ENCODE assay signal across 24 cellular contexts in the genomic region with DNA sequence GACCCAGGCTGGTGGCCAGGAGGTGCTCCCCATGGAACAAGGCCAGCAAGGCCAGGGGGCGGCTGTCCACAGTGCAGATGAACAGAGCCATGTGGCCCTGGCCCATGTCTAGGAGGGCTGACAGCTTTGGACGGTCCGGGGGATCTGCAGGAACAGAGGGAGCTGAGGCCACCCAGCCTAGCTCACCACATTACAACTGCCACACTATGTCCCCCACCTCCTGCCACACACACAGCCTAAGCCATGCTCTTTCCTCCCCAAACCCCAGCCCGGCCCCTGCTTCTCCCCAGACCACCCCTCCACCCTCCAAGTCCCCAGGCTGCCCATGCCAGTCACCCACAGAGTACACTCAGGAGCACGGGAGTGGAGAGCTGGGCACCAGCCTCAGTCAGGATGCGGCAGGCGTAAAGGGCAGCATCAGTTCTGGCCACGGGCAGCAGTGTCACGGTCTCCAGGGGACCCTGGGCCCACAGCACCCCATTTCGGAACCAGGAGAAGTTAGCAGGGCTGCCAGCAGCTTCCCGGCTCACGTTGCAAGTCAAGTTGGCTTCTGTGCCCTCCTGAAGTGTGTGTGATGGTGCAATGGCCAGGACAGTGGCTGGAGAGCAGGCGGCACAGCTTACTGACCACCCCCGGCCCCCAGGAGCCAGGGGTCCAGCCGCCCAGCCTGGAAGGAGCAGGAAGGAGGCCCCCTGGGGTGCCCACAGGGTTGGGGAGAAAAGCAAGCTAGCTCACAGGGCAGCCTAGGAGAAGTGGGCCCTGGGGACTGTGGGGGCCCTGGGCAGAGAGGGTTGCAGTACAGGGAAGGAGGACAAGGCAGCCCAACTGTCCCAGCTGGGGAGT. TPM values are rescaled to one million over a fixed set of nuclear protein-coding genes. Genes with fewer than 3 reads are reported as not detected.
DNase-seq lines count a peak whose midpoint lies in the region; FAIRE-seq and TF ChIP-seq lines count a peak whose summit lies in the region.
"Had no signal": no experiment of that assay in that cellular context is flagged by ENCODE, and none has a peak within 500 bp of the region (broad histone marks: within the 10 kb centered on the region; RNA-seq: fewer than 3 reads in every experiment).

No MANE protein-coding gene starts in this region.

- H3K9me3 Mint-ChIP-seq in H9 = peaks cover 3% of the 10 kb centered on the region in 2 experiments; a peak in 3 of 5 replicates
- no peaks in the 10 kb centered on the region for H3K9me3 Mint-ChIP-seq in osteocyte (ENCODE audit: unreplicated experiment)
- H3K9me3 Mint-ChIP-seq: CD4-positive, CD25-positive, alpha-beta regulatory T cell; HFFc6 had no signal

- H2BK15ac ChIP-seq in H9 (ENCODE audit: low read depth, low read length) = no peak overlapping the region
- H2BK15ac ChIP-seq in neuronal stem cell (ENCODE audit: low read length) = no peak overlapping the region

- H3K4me1 ChIP-seq in H9 (ENCODE audit: insufficient read depth, low read length) (no peaks in the 10 kb centered on the region), kidney (ENCODE audit: control insufficient read depth in 1 of 2, insufficient read depth in 1 of 2, low read depth in 1 of 2, low read length in 2 of 2) (no peaks in the 10 kb centered on the region), neuronal stem cell (ENCODE audit: control insufficient read depth in 2 of 2, insufficient read depth in 1 of 2, low read depth in 1 of 2, low read length in 2 of 2) (no peaks in the 10 kb centered on the region), PC-9 (replicated peaks; ENCODE audit: insufficient read depth) (no peaks in the 10 kb centered on the region)
- H3K4me1 ChIP-seq: Caco-2, HAP-1 had no signal

- H2AK5ac ChIP-seq in H9 (ENCODE audit: insufficient read length, low read length) (no peak overlapping the region), neuronal stem cell (ENCODE audit: low read depth, low read length) (peak overlapping the region; percentile 94)

- H3T11ph ChIP-seq in H9 (ENCODE audit: low read length) = no peak overlapping the region

- no peak overlapping the region for H3K4ac ChIP-seq in H9 (ENCODE audit: low read depth, low read length)
- H3K4ac ChIP-seq in neuronal stem cell (ENCODE audit: low read length) = no peak overlapping the region

- no peaks in the 10 kb centered on the region for H3K27me3 ChIP-seq in H7 (ENCODE audit: control insufficient read depth, insufficient read depth, low read length)
- H3K27me3 ChIP-seq in H9 (ENCODE audit: insufficient read depth, low read length) = no peaks in the 10 kb centered on the region
- peaks cover 0 to 6% (median 0%) of the 10 kb centered on the region in 3 experiments for H3K27me3 ChIP-seq in neuronal stem cell (ENCODE audit: control insufficient read depth in 3 of 3, insufficient read depth in 3 of 3, low read depth in 1 of 3, low read length in 3 of 3)
- peaks cover 21% of the 10 kb centered on the region; the same call in 1 of the 2 replicates for H3K27me3 ChIP-seq in PC-9 (ENCODE audit: insufficient read depth, low read depth)

- CTCF ChIA-PET in PC-9 (lab: Charles Lee) = interaction anchor here (0.6 to 1.0 kb wide), 2 partner anchors 14 to 30 kb away, joined by 4 to 6 read pairs; no protein-coding TSS in a partner anchor

- H3K9ac ChIP-seq in H9 (ENCODE audit: extremely low read depth, insufficient read length, low read length) (no peak overlapping the region), kidney (ENCODE audit: low read length in 2 of 2) (no peak overlapping the region), neuronal stem cell (ENCODE audit: low read depth, low read length, poor library complexity) (no peak overlapping the region)
- H3K9ac ChIP-seq: GM23248 had no signal

- H3K27ac Mint-ChIP-seq in H9 (no peak overlapping the region), osteocyte (ENCODE audit: unreplicated experiment) (no peak overlapping the region)
- H3K27ac Mint-ChIP-seq: CD4-positive, CD25-positive, alpha-beta regulatory T cell; CD8-positive, alpha-beta T cell; HFFc6 had no signal

- H3K56ac ChIP-seq in H9 (ENCODE audit: insufficient read length, low read depth, low read length) = no peak overlapping the region

- H3K27me3 Mint-ChIP-seq in H9 (ENCODE audit: low read depth) = no peaks in the 10 kb centered on the region
- H3K27me3 Mint-ChIP-seq in osteocyte (ENCODE audit: unreplicated experiment) = no peaks in the 10 kb centered on the region

- TF ChIP-seq CTCF in H9 (conservative IDR thresholded peaks at IDR 0.05) = no peak
- no peak for TF ChIP-seq CTCF in kidney (IDR thresholded peaks at IDR 0.05; ENCODE audit: borderline replicate concordance, extremely low read depth, insufficient read depth)
- TF ChIP-seq CTCF in osteocyte (IDR thresholded peaks at IDR 0.05) = no peak
- no peak for TF ChIP-seq CTCF in PC-9 (conservative IDR thresholded peaks at IDR 0.05)

- H2BK12ac ChIP-seq in H9 (ENCODE audit: insufficient read length, low read depth, low read length) (no peak overlapping the region), neuronal stem cell (ENCODE audit: low read length) (peak overlapping the region; percentile 22)

- H3K23ac ChIP-seq in H9 (ENCODE audit: insufficient read length, low read depth, low read length) (no peak overlapping the region), neuronal stem cell (ENCODE audit: low read depth, low read length, poor library complexity) (no peak overlapping the region)

- no peak for FAIRE-seq in kidney (lab: Jason Lieb, UNC)
- FAIRE-seq: G401.6, GM12878, GM19239, H1 had no signal

- H3K4me2 ChIP-seq in H9 (ENCODE audit: insufficient read depth, insufficient read length, low read length) (no peak overlapping the region), neuronal stem cell (ENCODE audit: insufficient read depth, low read length, poor library complexity, severe bottlenecking) (no peak overlapping the region), PC-9 (no peak overlapping the region)

- no CpG with 5 or more reads among the region's 15 CpGs for WGBS in H9 (ENCODE audit: extremely low coverage, insufficient read length, low lambda C conversion rate)
- no CpG with 5 or more reads among the region's 15 CpGs for WGBS in neuronal stem cell (ENCODE audit: extremely low coverage in 2 of 2, insufficient read length in 2 of 2, insufficient replicate concordance in 1 of 2), 2 donors

- H3K4me3 Mint-ChIP-seq in H9 = no peak overlapping the region
- no peak overlapping the region for H3K4me3 Mint-ChIP-seq in osteocyte (ENCODE audit: unreplicated experiment)
- H3K4me3 Mint-ChIP-seq: CD4-positive, CD25-positive, alpha-beta regulatory T cell; CD8-positive, alpha-beta T cell; HFFc6 had no signal

- H2BK5ac ChIP-seq in H9 (ENCODE audit: insufficient read length, low read length) (no peak overlapping the region), neuronal stem cell (ENCODE audit: low read length) (no peak overlapping the region)

- peak; percentile 51 for DNase-seq in H7
- peak; percentile 16 for DNase-seq in H9
- peak; percentile 63 for DNase-seq in kidney
- DNase-seq in neuronal stem cell (ENCODE audit: low spot score) = no peak
- no peak for DNase-seq in SW480 (ENCODE audit: low spot score)
- DNase-seq in osteocyte (ENCODE audit: extremely low spot score, unreplicated experiment) = no peak
- DNase-seq in C1 segment of cervical spinal cord (lab: John Stamatoyannopoulos, UW) = no peak
- DNase-seq in PC-9 = no peak
- DNase-seq: Caco-2; CD8-positive, alpha-beta T cell; DMS153; DND-41 had no signal

- POLR2A ChIA-PET in PC-9 (lab: Charles Lee; ENCODE audit: unreplicated experiment) = no interaction called here

- no peak overlapping the region for H2BK20ac ChIP-seq in H9 (ENCODE audit: low read depth, low read length, poor library complexity, severe bottlenecking)

- H2AFZ ChIP-seq in H9 (ENCODE audit: low read length) (no peak overlapping the region), neuronal stem cell (ENCODE audit: low read length) (no peak overlapping the region), PC-9 (no peak overlapping the region)
- H2AFZ ChIP-seq: GM23248 had no signal

- H4K20me1 ChIP-seq in H9 (ENCODE audit: control insufficient read depth, insufficient read depth, insufficient read length) (peaks cover 2% of the 10 kb centered on the region), PC-9 (ENCODE audit: insufficient read depth) (no peaks in the 10 kb centered on the region)

- no peaks in the 10 kb centered on the region for H3K9me2 ChIP-seq in PC-9 (ENCODE audit: insufficient read depth)

- H3K9me3 ChIP-seq in H9 (ENCODE audit: control insufficient read depth, low read depth, low read length) (no peaks in the 10 kb centered on the region), kidney (ENCODE audit: control insufficient read depth in 1 of 2, low read length in 2 of 2) (no peaks in the 10 kb centered on the region), neuronal stem cell (replicated peaks in 1 of 2; ENCODE audit: control insufficient read depth in 2 of 2, insufficient read depth in 1 of 2, low read depth in 1 of 2, low read length in 2 of 2) (peaks cover 0 to 6% of the 10 kb centered on the region in 2 donors), PC-9 (ENCODE audit: insufficient read depth, low read depth) (peaks cover 4% of the 10 kb centered on the region; the same call in 1 of the 2 replicates)
- H3K9me3 ChIP-seq: Caco-2, HAP-1 had no signal

- H4K8ac ChIP-seq in H9 (replicated peaks; ENCODE audit: insufficient read length, low read depth, low read length) (no peak overlapping the region), neuronal stem cell (ENCODE audit: low read depth, low read length) (peak overlapping the region; percentile 23)

- H3K4me1 Mint-ChIP-seq in H9 = no peaks in the 10 kb centered on the region
- no peaks in the 10 kb centered on the region for H3K4me1 Mint-ChIP-seq in osteocyte (ENCODE audit: unreplicated experiment)
- H3K4me1 Mint-ChIP-seq: CD4-positive, CD25-positive, alpha-beta regulatory T cell had no signal

- H3K4me3 ChIP-seq in H7 (ENCODE audit: insufficient read depth, low read depth, low read length) = no peak overlapping the region
- H3K4me3 ChIP-seq in kidney (ENCODE audit: low read length in 2 of 2) = no peak overlapping the region
- no peak overlapping the region for H3K4me3 ChIP-seq in neuronal stem cell (ENCODE audit: low read length in 2 of 2)
- H3K4me3 ChIP-seq in PC-9 = no peak overlapping the region
- H3K4me3 ChIP-seq: GM12878, GM23248, HAP-1 had no signal

- H3K36me3 ChIP-seq in H7 (replicated peaks; ENCODE audit: control insufficient read depth, insufficient read depth, low read length) (no peaks in the 10 kb centered on the region), kidney (ENCODE audit: control insufficient read depth in 1 of 2, insufficient read depth in 2 of 2, low read length in 2 of 2) (no peaks in the 10 kb centered on the region), neuronal stem cell (replicated peaks in 1 of 2; ENCODE audit: control insufficient read depth in 2 of 2, insufficient read depth in 2 of 2, low read length in 2 of 2) (no peaks in the 10 kb centered on the region), PC-9 (ENCODE audit: low read depth) (no peaks in the 10 kb centered on the region)
- H3K36me3 ChIP-seq: HAP-1 had no signal

- no peaks in the 10 kb centered on the region for H3K79me2 ChIP-seq in H9 (ENCODE audit: insufficient read depth, low read length)
- no peaks in the 10 kb centered on the region for H3K79me2 ChIP-seq in PC-9 (ENCODE audit: low read depth)

- intact Hi-C loops in kidney (cut with DNase I) = no loop called here
- intact Hi-C loops in PC-9 (cut with micrococcal nuclease; ENCODE audit: unreplicated experiment) = no loop called here

- H3K36me3 Mint-ChIP-seq in H9 (ENCODE audit: insufficient read depth in 1 of 3, low read depth in 3 of 3) = no peaks in the 10 kb centered on the region; a peak in 1 of 7 replicates
- H3K36me3 Mint-ChIP-seq in osteocyte (ENCODE audit: unreplicated experiment) = no peaks in the 10 kb centered on the region
- H3K36me3 Mint-ChIP-seq: CD4-positive, CD25-positive, alpha-beta regulatory T cell; CD8-positive, alpha-beta T cell had no signal

- no peak overlapping the region for H4K5ac ChIP-seq in H9 (ENCODE audit: insufficient read length, low read depth, low read length)

- no peaks in the 10 kb centered on the region for H3F3A ChIP-seq in PC-9 (ENCODE audit: insufficient read depth, low read depth)

- no peaks in the 10 kb centered on the region for H3K23me2 ChIP-seq in H9 (ENCODE audit: insufficient read length, low read depth, low read length, poor library complexity, severe bottlenecking)

- H3K14ac ChIP-seq in H9 (ENCODE audit: insufficient read depth, low read length) = no peak overlapping the region
- H3K14ac ChIP-seq in neuronal stem cell (ENCODE audit: low read length) = peak overlapping the region; percentile 47

- H2BK120ac ChIP-seq in H9 (ENCODE audit: low read depth, low read length, poor library complexity, severe bottlenecking) (no peak overlapping the region), neuronal stem cell (ENCODE audit: low read depth, low read length) (no peak overlapping the region)

- H3K27ac ChIP-seq in H9 (ENCODE audit: insufficient read length, low read depth, low read length) (no peak overlapping the region), kidney (ENCODE audit: low read depth in 2 of 2, low read length in 2 of 2) (no peak overlapping the region), neuronal stem cell (replicated peaks; ENCODE audit: low read length) (no peak overlapping the region), PC-9 (no peak overlapping the region)
- H3K27ac ChIP-seq: C4-2B, GM23248 had no signal

- H4K91ac ChIP-seq in H9 (ENCODE audit: insufficient read length, low read depth, low read length) (no peak overlapping the region), neuronal stem cell (ENCODE audit: low read depth, low read length, poor library complexity) (no peak overlapping the region)

- H3K18ac ChIP-seq in H9 (ENCODE audit: insufficient read length, low read depth, low read length) (no peak overlapping the region), neuronal stem cell (ENCODE audit: low read length) (peak overlapping the region; percentile 71)

- no peaks in the 10 kb centered on the region for H3K79me1 ChIP-seq in H9 (ENCODE audit: insufficient read depth, low read depth, low read length, poor library complexity, severe bottlenecking)
- H3K79me1 ChIP-seq in neuronal stem cell (ENCODE audit: low read depth, low read length) = no peaks in the 10 kb centered on the region

- no TSS peak for BruUV-seq in PC-9 (replicated peaks; lab: Mats Ljungman, UMichigan)

RNA-seq across cellular contexts. Expression of gene ADAM33, which starts 15.2 kb away (rescaled TPM):
- 3.3 and 5.5 TPM in 2 replicates for total RNA-seq in H7 (2014; rRNA removed; shearing (Covaris generic))
- total RNA-seq in H9 (2021) (4.0 and 4.4 TPM in 2 replicates), kidney (4.3 TPM), osteocyte (32.0 and 34.7 TPM in 2 replicates), PC-9 (2021) (not detected in 2 replicates)
- polyA plus RNA-seq in kidney (ENCODE audit: insufficient read depth, low read depth, low replicate concordance) = 4.1 TPM
- polyA plus RNA-seq in neuronal stem cell (2013, experiment 1 of 2) = 5.2 TPM
- polyA plus RNA-seq in neuronal stem cell (2013, experiment 2 of 2) = 5.3 TPM
- total RNA-seq: A172; A673; CD4-positive, CD25-positive, alpha-beta regulatory T cell; CD8-positive, alpha-beta T cell; GM12878 had no signal
- polyA plus RNA-seq: CD4-positive, CD25-positive, alpha-beta regulatory T cell; GM12878 had no signal

RNA-seq across cellular contexts. Expression of gene SIGLEC1, which starts 15.4 kb away (rescaled TPM):
- not detected in 2 replicates for total RNA-seq in H7 (2014; rRNA removed; shearing (Covaris generic))
- not detected in 2 replicates for total RNA-seq in H9 (2021)
- total RNA-seq in kidney = 20.2 TPM
- 2.4 TPM for polyA plus RNA-seq in kidney (ENCODE audit: insufficient read depth, low read depth, low replicate concordance)
- polyA plus RNA-seq in neuronal stem cell (2013, experiment 1 of 2) = 0.01 TPM
- polyA plus RNA-seq in neuronal stem cell (2013, experiment 2 of 2) = 0.01 TPM
- 0.21 TPM in 2 replicates for total RNA-seq in osteocyte
- total RNA-seq in PC-9 (2021) = 0.13 TPM in 1 of 2 replicates, not detected in the other
- total RNA-seq: A172; A673; Caco-2; CD4-positive, CD25-positive, alpha-beta regulatory T cell; GM23248; H1; HFFc6 had no signal
- polyA plus RNA-seq: BJ; CD4-positive, CD25-positive, alpha-beta regulatory T cell; GM12878; GM23248 had no signal

RNA-seq across cellular contexts. Expression of gene GFRA4, which starts 33.8 kb away (rescaled TPM):
- not detected in 2 replicates for total RNA-seq in H7 (2014; rRNA removed; shearing (Covaris generic))
- total RNA-seq in H9 (2021) = not detected in 2 replicates
- total RNA-seq in kidney = not detected
- 0.56 TPM for polyA plus RNA-seq in kidney (ENCODE audit: insufficient read depth, low read depth, low replicate concordance)
- polyA plus RNA-seq in neuronal stem cell (2013, experiment 1 of 2) = not detected
- polyA plus RNA-seq in neuronal stem cell (2013, experiment 2 of 2) = not detected
- total RNA-seq in osteocyte = not detected in 2 replicates
- not detected in 2 replicates for total RNA-seq in PC-9 (2021)
- total RNA-seq: A172; A673; Caco-2; CD4-positive, CD25-positive, alpha-beta regulatory T cell; CD8-positive, alpha-beta T cell; GM12878; GM23248; H1; HFFc6 had no signal
- polyA plus RNA-seq: BJ; CD4-positive, CD25-positive, alpha-beta regulatory T cell; GM23248 had no signal

RNA-seq across cellular contexts. Expression of gene HSPA12B, which starts 35.5 kb away (rescaled TPM):
- total RNA-seq in H7 (2014; rRNA removed; shearing (Covaris generic)) = 0.97 and 2.4 TPM in 2 replicates
- total RNA-seq in H9 (2021) = 2.7 and 2.9 TPM in 2 replicates
- 18.9 TPM for total RNA-seq in kidney
- 8.7 TPM for polyA plus RNA-seq in kidney (ENCODE audit: insufficient read depth, low read depth, low replicate concordance)
- polyA plus RNA-seq in neuronal stem cell (2013, experiment 1 of 2) = 0.39 TPM
- polyA plus RNA-seq in neuronal stem cell (2013, experiment 2 of 2) = 0.47 TPM
- total RNA-seq in osteocyte = not detected in 2 replicates
- not detected in 2 replicates for total RNA-seq in PC-9 (2021)
- total RNA-seq: A172; A673; Caco-2; CD4-positive, CD25-positive, alpha-beta regulatory T cell; CD8-positive, alpha-beta T cell; GM12878; GM23248; HFFc6 had no signal

Comparison
In these comparisons a context has a peak if more than half of its experiments do, and no peak if none do; other contexts are left out.
1. DNase-seq: peak in H7 (single experiment), H9 (single experiment) and kidney (single experiment); none in neuronal stem cell (single experiment), SW480 (single experiment), osteocyte (single experiment), C1 segment of cervical spinal cord (0 of 14) and PC-9 (0 of 2).
2. RNA of gene SIGLEC1, which starts 15.4 kb away (total RNA-seq): 20.2 TPM in kidney (single experiment); 0.21 TPM in osteocyte, 0.13 TPM in PC-9, not detected in H7 and not detected in H9; every median in the first group is over 10 times any median in the second.